ENCODE assay signal across 25 cellular contexts in the genomic region with DNA sequence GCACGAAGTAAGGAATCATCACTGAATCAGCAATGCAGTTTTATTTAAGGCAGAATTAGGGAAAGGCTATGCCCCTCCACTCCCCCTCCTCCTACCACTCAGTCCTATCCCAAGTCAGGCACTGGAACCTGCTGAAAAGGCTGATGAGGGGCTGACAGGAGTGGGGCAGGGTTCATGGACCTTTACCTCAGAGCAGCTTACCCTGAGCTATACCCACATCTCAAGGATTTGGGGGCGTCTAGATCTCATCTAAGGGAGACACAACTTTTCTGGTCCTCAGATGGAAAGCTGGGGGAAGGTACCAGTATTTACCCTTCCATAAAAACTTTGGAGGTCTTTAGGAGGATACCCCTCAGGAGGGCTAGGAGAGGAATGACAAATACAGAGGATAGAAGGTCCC.
"Had no signal": no experiment of that assay in that cellular context is flagged by ENCODE, and none has a peak within 500 bp of the region (broad histone marks: within the 10 kb centered on the region; RNA-seq: fewer than 3 reads in every experiment).

No MANE protein-coding gene starts in this region.

- H3K27me3 ChIP-seq: adrenal gland, colonic mucosa, dorsolateral prefrontal cortex, esophagus muscularis mucosa, gastrocnemius medialis, sigmoid colon, upper lobe of left lung had no signal

- H3K4me3 ChIP-seq: adrenal gland, colonic mucosa, dorsolateral prefrontal cortex, esophagus muscularis mucosa, gastrocnemius medialis, sigmoid colon, thoracic aorta, upper lobe of left lung had no signal

- H3K27ac ChIP-seq: adrenal gland, colonic mucosa, esophagus muscularis mucosa, sigmoid colon, upper lobe of left lung, VCaP had no signal

- H3K27me3 Mint-ChIP-seq: activated CD4-positive, alpha-beta T cell treated with anti-CD3 and anti-CD28 coated beads, Interleukin-2, amount 10 ng/mL, durations not matched to agents 24 days and 14 days; activated CD8-positive, alpha-beta memory T cell treated with anti-CD3 and anti-CD28 coated beads, Interleukin-2, amount 10 ng/mL, durations not matched to agents 7 days and 5 days; activated CD8-positive, alpha-beta T cell treated with anti-CD3 and anti-CD28 coated beads for 36 hours; activated naive CD8-positive, alpha-beta T cell; effector memory CD8-positive, alpha-beta T cell; naive thymus-derived CD4-positive, alpha-beta T cell had no signal

- DNase-seq: activated CD4-positive, alpha-beta T cell treated with anti-CD3 and anti-CD28 coated beads, Interleukin-2, amount 10 ng/mL, durations not matched to agents 24 days and 14 days; activated CD8-positive, alpha-beta memory T cell treated with anti-CD3 and anti-CD28 coated beads, Interleukin-2, amount 10 ng/mL, durations not matched to agents 7 days and 5 days; activated CD8-positive, alpha-beta T cell treated with anti-CD3 and anti-CD28 coated beads for 36 hours; activated naive CD4-positive, alpha-beta T cell; activated T-cell treated with anti-CD3 and anti-CD28 coated beads for 4 hours; adrenal gland; colonic mucosa; dorsolateral prefrontal cortex; effector memory CD8-positive, alpha-beta T cell; gastrocnemius medialis; hippocampal formation; left cardiac atrium; naive thymus-derived CD4-positive, alpha-beta T cell; posterior cingulate gyrus; sigmoid colon; stimulated activated CD4-positive, alpha-beta T cell treated with anti-CD3 and anti-CD28 coated beads, Interleukin-2, amount 100 ng/mL, for 48 hours; stimulated activated CD8-positive, alpha-beta memory T cell treated with anti-CD3 and anti-CD28 coated beads, Interleukin-4, amount 100 ng/mL, for 48 hours; stimulated activated naive CD4-positive, alpha-beta T cell; upper lobe of left lung had no signal

- ATAC-seq: activated CD4-positive, CD25-positive, alpha-beta regulatory T cell treated with anti-CD3 and anti-CD28 coated beads, Interleukin-2, amount 50 U/mL, for 24 hours; activated CD8-positive, alpha-beta memory T cell treated with anti-CD3 and anti-CD28 coated beads, Interleukin-2, amount 10 ng/mL, durations not matched to agents 7 days and 5 days; activated CD8-positive, alpha-beta T cell treated with anti-CD3 and anti-CD28 coated beads for 36 hours; effector memory CD8-positive, alpha-beta T cell; gastrocnemius medialis; left cardiac atrium; naive thymus-derived CD4-positive, alpha-beta T cell had no signal

- H3K4me1 Mint-ChIP-seq: neural crest cell had no signal

- H3K4me3 Mint-ChIP-seq: activated CD4-positive, alpha-beta T cell treated with anti-CD3 and anti-CD28 coated beads, Interleukin-2, amount 10 ng/mL, durations not matched to agents 24 days and 14 days; activated CD8-positive, alpha-beta memory T cell treated with anti-CD3 and anti-CD28 coated beads, Interleukin-2, amount 10 ng/mL, durations not matched to agents 7 days and 5 days; activated CD8-positive, alpha-beta T cell treated with anti-CD3 and anti-CD28 coated beads for 36 hours; activated naive CD8-positive, alpha-beta T cell; effector memory CD8-positive, alpha-beta T cell; naive thymus-derived CD4-positive, alpha-beta T cell; neural crest cell had no signal

- H3K9me3 ChIP-seq: adrenal gland, colonic mucosa, esophagus muscularis mucosa, gastrocnemius medialis, sigmoid colon, thoracic aorta, upper lobe of left lung had no signal

- H3K4me1 ChIP-seq: colonic mucosa, sigmoid colon, upper lobe of left lung had no signal

- H3K9me3 Mint-ChIP-seq: activated CD4-positive, alpha-beta T cell treated with anti-CD3 and anti-CD28 coated beads, Interleukin-2, amount 10 ng/mL, durations not matched to agents 24 days and 14 days; activated CD8-positive, alpha-beta T cell treated with anti-CD3 and anti-CD28 coated beads for 36 hours; effector memory CD8-positive, alpha-beta T cell; naive thymus-derived CD4-positive, alpha-beta T cell; neural crest cell had no signal

- H3K27ac Mint-ChIP-seq: activated CD4-positive, alpha-beta T cell treated with anti-CD3 and anti-CD28 coated beads, Interleukin-2, amount 10 ng/mL, durations not matched to agents 24 days and 14 days; activated CD8-positive, alpha-beta T cell treated with anti-CD3 and anti-CD28 coated beads for 36 hours; activated naive CD8-positive, alpha-beta T cell had no signal
